In the genomic region with DNA sequence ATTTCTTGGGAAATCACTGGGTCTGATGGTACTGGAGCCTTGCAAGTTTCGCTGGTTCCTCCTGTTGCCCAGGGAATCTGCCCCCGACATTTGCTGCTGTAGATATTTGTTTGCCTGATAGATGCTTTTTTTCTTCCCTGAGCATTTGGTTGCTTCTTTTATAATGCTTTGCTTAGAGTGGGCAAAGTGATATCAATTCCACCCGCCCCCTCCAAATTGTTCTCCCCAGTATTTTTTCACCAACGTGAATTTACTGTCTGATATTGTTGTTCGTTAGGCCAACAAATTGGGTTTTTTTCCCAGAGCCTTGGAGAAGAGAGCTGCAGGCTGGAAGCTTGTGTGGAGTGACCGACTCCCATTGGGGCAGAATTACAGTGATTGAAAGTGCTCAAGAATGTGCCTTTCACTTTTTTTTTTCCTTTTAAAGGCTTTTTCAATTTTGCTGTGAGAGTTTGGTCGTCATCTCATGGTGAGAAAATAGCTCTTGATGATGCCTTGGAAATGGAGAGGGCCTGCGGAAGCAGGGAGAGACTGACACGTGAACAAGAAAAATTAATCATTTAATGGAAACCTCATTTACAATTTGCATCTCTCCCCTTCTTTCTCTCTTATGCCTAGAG, we compare ENCODE assay signal across 8 cellular contexts. TPM values are rescaled to one million over a fixed set of nuclear protein-coding genes. Genes with fewer than 3 reads are reported as not detected.
DNase-seq lines count a peak whose midpoint lies in the region; ATAC-seq and TF ChIP-seq lines count a peak whose summit lies in the region.

No MANE protein-coding gene starts in this region.

- H3K9me2 ChIP-seq in OCI-LY7 (ENCODE audit: insufficient read depth, low read length): no peaks in the 10 kb centered on the region

- BruUV-seq in Calu3 (replicated peaks; lab: Mats Ljungman, UMichigan): no TSS peak
- no TSS peak for BruUV-seq in OCI-LY7 (replicated peaks; lab: Mats Ljungman, UMichigan)

- intact Hi-C loops in Calu3 (cut with micrococcal nuclease; ENCODE audit: unreplicated experiment) (loop anchor here (10.0 kb wide), 1 partner anchor 65 kb away; no protein-coding TSS in a partner anchor), OCI-LY7 (cut with micrococcal nuclease; ENCODE audit: unreplicated experiment) (loop anchor here (5.0 kb wide), 1 partner anchor 157 kb away; no protein-coding TSS in a partner anchor), prostate gland (cut with DNase I) (loop anchor here (5.0 kb wide), 1 partner anchor 42 kb away; no protein-coding TSS in a partner anchor)

- peak overlapping the region; percentile 97 for H3K4me2 ChIP-seq in OCI-LY7 (ENCODE audit: low read length)

- no peak overlapping the region for H2AFZ ChIP-seq in OCI-LY7 (ENCODE audit: low read length)

- peaks cover 8% of the 10 kb centered on the region for H3K27me3 Mint-ChIP-seq in Calu3 (ENCODE audit: unreplicated experiment)

- no peak for DNase-seq in Calu3
- no peak for DNase-seq in OCI-LY7 (ENCODE audit: low spot score)
- DNase-seq in prostate gland (ENCODE audit: low spot score): no peak
- no peak for DNase-seq in NCI-H345 (lab: John Stamatoyannopoulos, UW)
- DNase-seq in cerebellar cortex (ENCODE audit: low spot score): no peak
- DNase-seq in NCI-H128 (lab: John Stamatoyannopoulos, UW; ENCODE audit: unreplicated experiment): no peak

- H3K79me2 ChIP-seq in OCI-LY7 (ENCODE audit: insufficient read depth, low read depth, low read length): no peaks in the 10 kb centered on the region

- H3K27me3 ChIP-seq in esophagus (ENCODE audit: control insufficient read depth in 1 of 2, insufficient read depth in 2 of 2, low read length in 2 of 2) (no peaks in the 10 kb centered on the region), prostate gland (replicated peaks; ENCODE audit: insufficient read depth) (no peaks in the 10 kb centered on the region)

- no peak for ATAC-seq in HG02938 (IDR thresholded peaks at IDR 0.05; ENCODE audit: unreplicated experiment)

- peaks cover 28% of the 10 kb centered on the region for H3K4me1 ChIP-seq in OCI-LY7 (ENCODE audit: insufficient read depth, low read length, poor library complexity, severe bottlenecking)
- peaks cover 0 to 7% of the 10 kb centered on the region in 2 donors for H3K4me1 ChIP-seq in esophagus (ENCODE audit: control insufficient read depth in 2 of 2, insufficient read depth in 2 of 2, low read length in 1 of 2)
- peaks cover 29% of the 10 kb centered on the region for H3K4me1 ChIP-seq in prostate gland (replicated peaks)

- CTCF ChIA-PET in Calu3 (lab: Charles Lee) (interaction anchor here (0.6 to 1.4 kb wide), 4 partner anchors 10 to 213 kb away, joined by 3 to 7 read pairs (median 4); no protein-coding TSS in a partner anchor), OCI-LY7 (lab: Charles Lee; ENCODE audit: unreplicated experiment) (interaction anchor here (0.8 kb wide), 1 partner anchor 515 kb away, joined by 3 read pairs; no protein-coding TSS in a partner anchor)

- no peaks in the 10 kb centered on the region for H4K20me1 ChIP-seq in OCI-LY7 (ENCODE audit: insufficient read depth, low read length)

- no peak overlapping the region for H3K4me3 ChIP-seq in OCI-LY7 (ENCODE audit: low read depth, low read length, poor library complexity, severe bottlenecking)
- H3K4me3 ChIP-seq in esophagus (ENCODE audit: low read depth in 1 of 2, low read length in 2 of 2): peak overlapping the region in 1 of 2 donors; percentile 14
- no peak overlapping the region for H3K4me3 ChIP-seq in prostate gland

- TF ChIP-seq CTCF in Calu3 (IDR thresholded peaks at IDR 0.05; ENCODE audit: unreplicated experiment): no peak
- TF ChIP-seq CTCF in OCI-LY7 (conservative IDR thresholded peaks at IDR 0.05; ENCODE audit: low read length): peak; percentile 65; the same call in 1 of the 2 replicates
- peak in 1 of 4 experiments; percentile 1 for TF ChIP-seq CTCF in prostate gland (IDR thresholded peaks at IDR 0.05)

- POLR2A ChIA-PET in OCI-LY7 (lab: Charles Lee): interaction anchor here (0.6 to 1.5 kb wide), 6 partner anchors 14 to 505 kb away, joined by 3 to 6 read pairs (median 3); no protein-coding TSS in a partner anchor

- TF ChIP-seq POLR2A in prostate gland (IDR thresholded peaks at IDR 0.05): no peak

- no peak overlapping the region for H3K27ac Mint-ChIP-seq in Calu3 (ENCODE audit: unreplicated experiment)

- peaks cover 26% of the 10 kb centered on the region for H3K36me3 Mint-ChIP-seq in Calu3 (ENCODE audit: insufficient read depth, unreplicated experiment)

- H3K4me3 Mint-ChIP-seq in Calu3 (ENCODE audit: low read depth, unreplicated experiment): peak overlapping the region; percentile 83

- WGBS in esophagus, 2 donors: 40 to 43% methylated on average over 9 of the region's 9 CpGs
- 53% methylated on average over 9 of the region's 9 CpGs for WGBS in prostate gland

- no peaks in the 10 kb centered on the region for H3K9me3 ChIP-seq in OCI-LY7 (ENCODE audit: low read length)
- H3K9me3 ChIP-seq in esophagus (ENCODE audit: control insufficient read depth in 2 of 2, insufficient read depth in 1 of 2, low read depth in 1 of 2, low read length in 1 of 2): no peaks in the 10 kb centered on the region
- H3K9me3 ChIP-seq in prostate gland: no peaks in the 10 kb centered on the region

- H3K9me3 Mint-ChIP-seq in Calu3 (ENCODE audit: low read depth, unreplicated experiment): no peaks in the 10 kb centered on the region

- no peaks in the 10 kb centered on the region for H3K36me3 ChIP-seq in OCI-LY7 (ENCODE audit: insufficient read depth, low read length)
- H3K36me3 ChIP-seq in esophagus (ENCODE audit: control insufficient read depth in 2 of 2, insufficient read depth in 2 of 2, low read length in 1 of 2): no peaks in the 10 kb centered on the region
- H3K36me3 ChIP-seq in prostate gland: no peaks in the 10 kb centered on the region

- peaks cover 19% of the 10 kb centered on the region for H3K4me1 Mint-ChIP-seq in Calu3 (ENCODE audit: low read depth, unreplicated experiment)

- no peak overlapping the region for H3K27ac ChIP-seq in OCI-LY7 (ENCODE audit: low read depth, low read length, poor library complexity, severe bottlenecking)
- peak overlapping the region; percentile 56 to 73 for H3K27ac ChIP-seq in esophagus (ENCODE audit: low read depth in 2 of 2, low read length in 1 of 2)
- peak overlapping the region; percentile 93 to 94 for H3K27ac ChIP-seq in prostate gland

RNA-seq across cellular contexts. Expression of gene GRK5, which starts 2.5 kb away (rescaled TPM):
- total RNA-seq in Calu3 (2022) (2.4 and 4.4 TPM in 2 replicates), OCI-LY7 (2022) (8.3 and 10.2 TPM in 2 replicates), prostate gland (10 to 100 TPM in 1 of 2 donors, 1 to 10 TPM in 1; 4.8 to 10.6 TPM)
- total RNA-seq in OCI-LY7 (2014; rRNA removed; shearing (Covaris generic)): 4.2 and 4.7 TPM in 2 replicates
- 1 to 10 TPM; 3.1 to 5.2 TPM for polyA plus RNA-seq in esophagus

RNA-seq across cellular contexts. Expression of gene PRDX3, which starts 31.2 kb away (rescaled TPM):
- 110 and 114 TPM in 2 replicates for total RNA-seq in Calu3 (2022)
- total RNA-seq in OCI-LY7 (2014; rRNA removed; shearing (Covaris generic)): 124 and 175 TPM in 2 replicates
- total RNA-seq in OCI-LY7 (2022): 150 and 156 TPM in 2 replicates
- 10 to 100 TPM; 40.8 to 82.2 TPM for polyA plus RNA-seq in esophagus
- total RNA-seq in prostate gland: 100 to 1,000 TPM; 123 to 167 TPM

RNA-seq across cellular contexts. Expression of gene SFXN4, which starts 44.3 kb away (rescaled TPM):
- total RNA-seq in Calu3 (2022) (19.9 and 23.4 TPM in 2 replicates), OCI-LY7 (2022) (38.8 and 46.4 TPM in 2 replicates), prostate gland (10 to 100 TPM; 19.7 to 22.7 TPM)
- 27.8 and 35.9 TPM in 2 replicates for total RNA-seq in OCI-LY7 (2014; rRNA removed; shearing (Covaris generic))
- 10 to 100 TPM; 20.8 to 22.7 TPM for polyA plus RNA-seq in esophagus
